Comparison of ENCODE assay signal across 20 cellular contexts in the genomic region with DNA sequence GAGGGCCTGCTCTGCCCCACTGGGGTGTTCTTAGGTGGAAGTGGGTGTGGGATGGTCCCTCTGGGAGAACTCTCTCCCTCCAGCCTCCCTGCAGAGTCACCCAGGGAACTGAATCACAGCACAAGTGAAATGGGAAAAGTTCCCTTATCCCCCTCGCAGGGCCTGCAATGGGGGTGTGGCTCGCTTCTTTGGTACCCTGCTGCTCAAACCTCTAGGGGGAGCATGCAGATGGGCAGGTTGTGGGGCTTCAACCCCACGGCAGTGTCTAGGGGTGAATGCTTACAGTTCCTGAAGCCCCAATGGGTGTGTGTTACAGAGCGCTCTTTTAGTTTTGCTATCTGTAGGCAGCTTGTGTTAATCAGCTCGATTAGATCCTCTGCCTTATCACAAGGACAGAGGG. TPM values are rescaled to one million over a fixed set of nuclear protein-coding genes. Genes with fewer than 3 reads are reported as not detected.
DNase-seq lines count a peak whose midpoint lies in the region; ATAC-seq and TF ChIP-seq lines count a peak whose summit lies in the region.
"Had no signal": no experiment of that assay in that cellular context is flagged by ENCODE, and none has a peak within 500 bp of the region (broad histone marks: within the 10 kb centered on the region; RNA-seq: fewer than 3 reads in every experiment).

No MANE protein-coding gene starts in this region.

- H3K27ac ChIP-seq in DND-41 (ENCODE audit: low read length) = no peak overlapping the region
- no peak overlapping the region for H3K27ac ChIP-seq in WERI-Rb-1
- H3K27ac ChIP-seq: HL-60, KMS-11 had no signal

- H3K27ac Mint-ChIP-seq in activated naive CD4-positive, alpha-beta T cell treated with anti-CD3 and anti-CD28 coated beads for 36 hours = no peak overlapping the region
- H3K27ac Mint-ChIP-seq: B cell, CD14-positive monocyte had no signal

- H3K4me1 Mint-ChIP-seq in activated naive CD4-positive, alpha-beta T cell treated with anti-CD3 and anti-CD28 coated beads for 36 hours (ENCODE audit: low read depth) = no peaks in the 10 kb centered on the region
- H3K4me1 Mint-ChIP-seq: B cell had no signal

- no peak overlapping the region for H3K4me3 Mint-ChIP-seq in activated naive CD4-positive, alpha-beta T cell treated with anti-CD3 and anti-CD28 coated beads for 36 hours
- H3K4me3 Mint-ChIP-seq: B cell, CD14-positive monocyte had no signal

- no peak overlapping the region for H3K9ac ChIP-seq in DND-41 (ENCODE audit: low read depth, low read length)
- H3K9ac ChIP-seq: KMS-11 had no signal

- H3K4me1 ChIP-seq in DND-41 (ENCODE audit: insufficient read depth, low read length) = peaks cover 12% of the 10 kb centered on the region

- no peaks in the 10 kb centered on the region for H3K9me3 Mint-ChIP-seq in activated naive CD4-positive, alpha-beta T cell treated with anti-CD3 and anti-CD28 coated beads for 36 hours

- peaks cover 45% of the 10 kb centered on the region for H3K79me2 ChIP-seq in DND-41 (ENCODE audit: insufficient read depth, low read length)

- ATAC-seq in DND-41 (ENCODE audit: insufficient read depth, low read depth) = no peak
- peak; percentile 26 for ATAC-seq in esophagus mucosa
- no peak for ATAC-seq in HG03108 (IDR thresholded peaks at IDR 0.05; ENCODE audit: unreplicated experiment)

- H3K27me3 ChIP-seq in DND-41 (ENCODE audit: insufficient read depth, low read length, poor library complexity) (no peaks in the 10 kb centered on the region), H7 (ENCODE audit: control insufficient read depth, insufficient read depth, low read length) (no peaks in the 10 kb centered on the region), WERI-Rb-1 (ENCODE audit: insufficient read depth, low read depth, severe bottlenecking) (no peaks in the 10 kb centered on the region)

- intact Hi-C loops in activated naive CD4-positive, alpha-beta T cell treated with anti-CD3 and anti-CD28 coated beads for 36 hours (cut with micrococcal nuclease) = no loop called here

- peaks cover 19% of the 10 kb centered on the region for H3K9me3 ChIP-seq in DND-41 (ENCODE audit: insufficient read depth, low read length, severe bottlenecking)
- H3K9me3 ChIP-seq in WERI-Rb-1 (ENCODE audit: severe bottlenecking) = peaks cover 2% of the 10 kb centered on the region

- H3K4me2 ChIP-seq in DND-41 (ENCODE audit: insufficient read depth, low read length) = no peak overlapping the region
- H3K4me2 ChIP-seq: KMS-11 had no signal

- CTCF ChIA-PET in activated naive CD4-positive, alpha-beta T cell treated with anti-CD3 and anti-CD28 coated beads for 36 hours (lab: Charles Lee) = no interaction called here

- H3K36me3 Mint-ChIP-seq in activated naive CD4-positive, alpha-beta T cell treated with anti-CD3 and anti-CD28 coated beads for 36 hours (ENCODE audit: low read depth) = no peaks in the 10 kb centered on the region

- H4K20me1 ChIP-seq in DND-41 (ENCODE audit: insufficient read depth, low read length) = no peaks in the 10 kb centered on the region; the same call in 1 of the 2 replicates

- DNase-seq in DND-41 (no peak), H7 (peak; percentile 22), WERI-Rb-1 (no peak), NCI-H526 treated with DMSO at 0.1 percent for 48 hours (lab: John Stamatoyannopoulos, UW) (no peak), dermis blood vessel endothelial cell (no peak)
- no peak for DNase-seq in activated naive CD4-positive, alpha-beta T cell treated with anti-CD3 and anti-CD28 coated beads for 36 hours
- DNase-seq: MV-4-11, NCI-H1105 treated with DMSO at 0.1 percent for 48 hours, NCI-H2081, NCI-H2171, NCI-H345, NCI-H524, Right ventricle myocardium superior, SW 1271 had no signal

- H3K36me3 ChIP-seq in DND-41 (ENCODE audit: insufficient read depth, low read length) = peaks cover 85% of the 10 kb centered on the region
- H3K36me3 ChIP-seq in H7 (replicated peaks; ENCODE audit: control insufficient read depth, insufficient read depth, low read length) = no peaks in the 10 kb centered on the region
- no peaks in the 10 kb centered on the region for H3K36me3 ChIP-seq in WERI-Rb-1

- peak; percentile 30 for TF ChIP-seq CTCF in DND-41 (IDR thresholded peaks at IDR 0.05; ENCODE audit: borderline replicate concordance, extremely low read depth, low read length, poor library complexity, severe bottlenecking)
- TF ChIP-seq CTCF in WERI-Rb-1 (IDR thresholded peaks at IDR 0.05; ENCODE audit: low read depth, low read length) = peak; percentile 15; the same call in 1 of the 2 replicates

- peaks cover 3% of the 10 kb centered on the region for H3K27me3 Mint-ChIP-seq in activated naive CD4-positive, alpha-beta T cell treated with anti-CD3 and anti-CD28 coated beads for 36 hours (ENCODE audit: low read depth)

- H2AFZ ChIP-seq in DND-41 (ENCODE audit: low read depth, low read length) = no peak overlapping the region

- H3K4me3 ChIP-seq in DND-41 (ENCODE audit: low read depth in 1 of 2, low read length in 2 of 2) (no peak overlapping the region), H7 (ENCODE audit: insufficient read depth, low read depth, low read length) (no peak overlapping the region), WERI-Rb-1 (ENCODE audit: low read depth, low read length) (no peak overlapping the region)

RNA-seq across cellular contexts. Expression of a gene that starts 59.0 kb away (rescaled TPM):
- 11.5 and 14.2 TPM in 2 replicates for total RNA-seq in H7 (2014; rRNA removed; shearing (Covaris generic))
- total RNA-seq in esophagus mucosa (15.9 TPM), dermis blood vessel endothelial cell (418 and 719 TPM in 2 replicates)
- total RNA-seq in activated naive CD4-positive, alpha-beta T cell treated with anti-CD3 and anti-CD28 coated beads for 36 hours = not detected
- total RNA-seq: B cell had no signal

Comparison
In these comparisons a context has a peak if more than half of its experiments do, and no peak if none do; other contexts are left out.
1. RNA of a gene that starts 59.0 kb away (total RNA-seq): 418 to 719 TPM in dermis blood vessel endothelial cell; 15.9 TPM in esophagus mucosa (single experiment), 11.5 to 14.2 TPM in H7 and not detected in activated naive CD4-positive, alpha-beta T cell treated with anti-CD3 and anti-CD28 coated beads for 36 hours; every median in the first group is over 10 times any median in the second.